ENCODE assay signal across 19 cellular contexts in the genomic region with DNA sequence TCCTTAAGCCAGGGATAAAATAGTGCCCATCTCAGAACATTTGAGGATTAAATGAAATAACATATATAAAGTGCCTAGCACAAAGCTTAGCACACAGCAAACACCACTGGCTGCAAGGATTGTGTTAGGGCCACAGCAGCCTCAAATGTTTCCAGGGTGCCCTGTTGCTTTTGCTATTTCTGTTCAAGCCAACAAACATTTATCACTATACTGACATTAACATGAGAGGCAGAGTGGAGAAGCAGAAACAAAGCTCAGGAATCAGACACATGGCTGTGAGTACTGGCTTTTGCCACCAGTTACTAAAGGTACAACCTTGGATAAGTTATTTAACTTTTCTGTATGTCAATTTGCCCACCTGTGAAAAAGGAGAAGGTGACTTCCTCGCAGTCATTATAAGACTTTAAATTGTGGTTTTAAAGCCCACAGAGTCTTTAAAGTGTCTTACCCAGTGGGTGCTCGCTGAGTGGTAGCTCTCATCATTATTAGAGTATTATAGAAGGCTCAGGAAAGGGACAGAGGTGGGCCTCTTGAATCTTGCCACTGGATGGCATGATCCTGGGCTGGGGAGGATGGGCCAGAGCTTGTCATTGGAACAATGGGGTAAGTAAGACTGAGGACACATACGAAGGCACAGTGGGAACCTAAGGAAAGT.
A peak's percentile ranks its signal among the peaks of the same experiment; 100 is the strongest.
DNase-seq lines count a peak whose midpoint lies in the region; ATAC-seq and TF ChIP-seq lines count a peak whose summit lies in the region.
"Had no signal": no experiment of that assay in that cellular context is flagged by ENCODE, and none has a peak within 500 bp of the region (broad histone marks: within the 10 kb centered on the region; RNA-seq: fewer than 3 reads in every experiment).

No MANE protein-coding gene starts in this region.

- DNase-seq in heart right ventricle (no peak), right atrium auricular region (ENCODE audit: low spot score) (no peak)
- DNase-seq in stimulated activated naive B cell treated with anti-CD40 and anti-IgM and Interleukin-4, amounts not matched to agents 10 μg/mL and 1 μg/mL and 100 μg/mL, for 72 hours, result no peak
- DNase-seq in effector memory CD8-positive, alpha-beta T cell, result no peak
- no peak for DNase-seq in stimulated activated CD8-positive, alpha-beta memory T cell treated with anti-CD3 and anti-CD28 coated beads, Interleukin-4, amount 100 ng/mL, for 48 hours
- DNase-seq: GM23248, H9, Karpas-422, MV-4-11, NCI-H1105 treated with DMSO at 0.1 percent for 48 hours, NCI-H2029 treated with DMSO at 0.1 percent for 48 hours, NCI-H2171, NCI-H524 treated with DMSO at 0.1 percent for 48 hours, NCI-H82, SJCRH30 had no signal

- intact Hi-C loops in heart right ventricle (cut with DNase I), result no loop called here

- H3K27ac Mint-ChIP-seq in stimulated activated naive B cell treated with anti-CD40 and anti-IgM and Interleukin-4, amounts not matched to agents 10 μg/mL and 1 μg/mL and 100 μg/mL, for 72 hours, result no peak overlapping the region
- H3K27ac Mint-ChIP-seq in effector memory CD8-positive, alpha-beta T cell, result no peak overlapping the region
- H3K27ac Mint-ChIP-seq: CD14-positive monocyte, H9 had no signal

- H3K4me1 ChIP-seq in heart right ventricle, result peaks cover 0 to 54% (median 11%) of the 10 kb centered on the region in 9 donors
- H3K4me1 ChIP-seq in right atrium auricular region, result no peaks in the 10 kb centered on the region
- H3K4me1 ChIP-seq: SJCRH30 had no signal

- H3K4me3 ChIP-seq in heart right ventricle, result no peak overlapping the region
- H3K4me3 ChIP-seq in right atrium auricular region, result no peak overlapping the region
- H3K4me3 ChIP-seq: GM23248, SJCRH30 had no signal

- H3K27ac ChIP-seq in heart right ventricle (peak overlapping the region in 5 of 10 donors; percentile 6 to 45 (median 13)), right atrium auricular region (no peak overlapping the region)
- H3K27ac ChIP-seq: GM23248, SJCRH30 had no signal

- ATAC-seq in heart right ventricle (peak in 6 of 8 donors; percentile 42 to 74 (median 52)), GM19351 (IDR thresholded peaks at IDR 0.05; ENCODE audit: unreplicated experiment) (peak; percentile 68), HG03442 (IDR thresholded peaks at IDR 0.05; ENCODE audit: unreplicated experiment) (peak; percentile 58)
- ATAC-seq in stimulated activated naive B cell treated with anti-CD40 and anti-IgM and Interleukin-4, amounts not matched to agents 10 μg/mL and 1 μg/mL and 100 μg/mL, for 72 hours (replicated peaks), result peak; percentile 91 to 93
- no peak for ATAC-seq in effector memory CD8-positive, alpha-beta T cell (replicated peaks)
- ATAC-seq: Panc1 had no signal

- no peak for TF ChIP-seq CTCF in heart right ventricle (IDR thresholded peaks at IDR 0.05)
- TF ChIP-seq CTCF in right atrium auricular region (IDR thresholded peaks at IDR 0.05), result no peak

- H3K27me3 ChIP-seq in heart right ventricle (no peaks in the 10 kb centered on the region), right atrium auricular region (no peaks in the 10 kb centered on the region)
- H3K27me3 ChIP-seq: SJCRH30 had no signal

- 94 to 95% methylated on average over 3 of the region's 3 CpGs for WGBS in heart right ventricle, 2 donors

- H3K9me3 ChIP-seq in heart right ventricle, result no peaks in the 10 kb centered on the region
- H3K9me3 ChIP-seq in right atrium auricular region, result no peaks in the 10 kb centered on the region
- H3K9me3 ChIP-seq: SJCRH30 had no signal

- H3K4me3 Mint-ChIP-seq in stimulated activated naive B cell treated with anti-CD40 and anti-IgM and Interleukin-4, amounts not matched to agents 10 μg/mL and 1 μg/mL and 100 μg/mL, for 72 hours, result no peak overlapping the region
- no peak overlapping the region for H3K4me3 Mint-ChIP-seq in effector memory CD8-positive, alpha-beta T cell
- H3K4me3 Mint-ChIP-seq: CD14-positive monocyte, H9 had no signal

- no peaks in the 10 kb centered on the region for H3K36me3 ChIP-seq in heart right ventricle
- H3K36me3 ChIP-seq in right atrium auricular region, result no peaks in the 10 kb centered on the region
- H3K36me3 ChIP-seq: SJCRH30 had no signal

- H3K36me3 Mint-ChIP-seq in stimulated activated naive B cell treated with anti-CD40 and anti-IgM and Interleukin-4, amounts not matched to agents 10 μg/mL and 1 μg/mL and 100 μg/mL, for 72 hours, result peaks cover 3 to 16% of the 10 kb centered on the region in 2 donors
- no peaks in the 10 kb centered on the region for H3K36me3 Mint-ChIP-seq in effector memory CD8-positive, alpha-beta T cell (ENCODE audit: insufficient read depth)

- no peaks in the 10 kb centered on the region for H3K9me3 Mint-ChIP-seq in stimulated activated naive B cell treated with anti-CD40 and anti-IgM and Interleukin-4, amounts not matched to agents 10 μg/mL and 1 μg/mL and 100 μg/mL, for 72 hours
- H3K9me3 Mint-ChIP-seq in effector memory CD8-positive, alpha-beta T cell, result no peaks in the 10 kb centered on the region
- H3K9me3 Mint-ChIP-seq: H9 had no signal

- H3K4me1 Mint-ChIP-seq in stimulated activated naive B cell treated with anti-CD40 and anti-IgM and Interleukin-4, amounts not matched to agents 10 μg/mL and 1 μg/mL and 100 μg/mL, for 72 hours, result peaks cover 22 to 68% of the 10 kb centered on the region in 2 donors
- no peaks in the 10 kb centered on the region for H3K4me1 Mint-ChIP-seq in effector memory CD8-positive, alpha-beta T cell (ENCODE audit: low read depth in 2 of 2)
- H3K4me1 Mint-ChIP-seq: CD14-positive monocyte had no signal

- H3K27me3 Mint-ChIP-seq in stimulated activated naive B cell treated with anti-CD40 and anti-IgM and Interleukin-4, amounts not matched to agents 10 μg/mL and 1 μg/mL and 100 μg/mL, for 72 hours, result no peaks in the 10 kb centered on the region
- no peaks in the 10 kb centered on the region for H3K27me3 Mint-ChIP-seq in effector memory CD8-positive, alpha-beta T cell
